Comparison of ENCODE assay signal across 9 cellular contexts in the genomic region with DNA sequence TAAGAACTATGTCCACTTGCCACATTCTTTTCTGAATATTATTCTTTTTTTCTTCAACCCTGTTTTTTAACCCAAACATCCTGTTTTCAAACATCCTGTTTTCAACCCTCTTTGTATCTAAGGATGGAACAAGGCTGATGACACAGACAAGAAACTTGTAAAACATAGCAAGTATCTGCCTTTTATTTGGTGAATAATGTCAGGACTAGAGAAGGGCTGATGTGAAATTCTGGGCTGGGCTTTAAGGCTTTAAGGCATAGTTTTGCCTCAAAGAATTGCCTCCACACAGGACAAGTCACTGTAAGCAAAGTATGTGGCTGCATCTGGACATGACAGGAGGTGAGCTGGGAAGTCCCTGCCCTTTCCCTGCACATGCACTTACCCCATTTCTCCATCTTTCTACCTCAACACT. TPM values are rescaled to one million over a fixed set of nuclear protein-coding genes. Genes with fewer than 3 reads are reported as not detected.
DNase-seq lines count a peak whose midpoint lies in the region; ATAC-seq and FAIRE-seq lines count a peak whose summit lies in the region.
"Had no signal": no experiment of that assay in that cellular context is flagged by ENCODE, and none has a peak within 500 bp of the region (broad histone marks: within the 10 kb centered on the region; RNA-seq: fewer than 3 reads in every experiment).

No MANE protein-coding gene starts in this region.

- peak overlapping the region; percentile 62 to 98 (median 96) for H3K27ac Mint-ChIP-seq in CD4-positive, alpha-beta memory T cell

- peaks cover 0 to 2% (median 0%) of the 10 kb centered on the region in 8 donors for H3K9me3 Mint-ChIP-seq in CD4-positive, alpha-beta memory T cell

- H3K27me3 ChIP-seq in CD4-positive, alpha-beta memory T cell (ENCODE audit: insufficient read depth, low read length), result no peaks in the 10 kb centered on the region

- no peak for FAIRE-seq in RCC 7860 (lab: Jason Lieb, UNC)

- peak overlapping the region; percentile 37 for H3K27ac ChIP-seq in CD4-positive, alpha-beta memory T cell (ENCODE audit: low read depth, low read length)

- DNase-seq in CD4-positive, alpha-beta memory T cell, result peak in 4 of 5 donors; percentile 37 to 51 (median 46)
- DNase-seq in LHCN-M2 (ENCODE audit: low read depth), result peak; percentile 44
- DNase-seq in fibroblast of gingiva (ENCODE audit: low read depth), result peak; percentile 21
- DNase-seq in RCC 7860 (ENCODE audit: low spot score), result no peak
- no peak for DNase-seq in G401 (ENCODE audit: low spot score)
- no peak for DNase-seq in GM19238 (ENCODE audit: insufficient read length, low spot score)
- DNase-seq in activated CD4-positive, CD25-positive, alpha-beta regulatory T cell (lab: John Stamatoyannopoulos, UW), result no peak
- DNase-seq: posterior cingulate gyrus had no signal

- peak; percentile 36 for ATAC-seq in GM19372 (IDR thresholded peaks at IDR 0.05; ENCODE audit: low read depth, unreplicated experiment)

- intact Hi-C loops in CD4-positive, alpha-beta memory T cell (cut with micrococcal nuclease), result loop anchor here (1.0 to 10.0 kb wide), 5 partner anchors 28 to 824 kb away; partner anchors contain the start of gene CD274

- peak overlapping the region in 7 of 8 donors; percentile 14 to 75 (median 56) for H3K4me3 Mint-ChIP-seq in CD4-positive, alpha-beta memory T cell

- H3K4me3 ChIP-seq in CD4-positive, alpha-beta memory T cell (ENCODE audit: low read length in 2 of 2), result no peak overlapping the region

- H3K4me1 Mint-ChIP-seq in CD4-positive, alpha-beta memory T cell, result peaks cover 37 to 65% (median 46%) of the 10 kb centered on the region in 4 donors

- CTCF ChIA-PET in CD4-positive, alpha-beta memory T cell (lab: Charles Lee; ENCODE audit: partially characterized antibody), result interaction anchor here (0.7 to 9.3 kb wide), 16 partner anchors 10 to 399 kb away, joined by 3 to 236 read pairs (median 6); partner anchors contain the start of genes CD274, INSL6 and PDCD1LG2

- in situ Hi-C loops in G401 (cut with HindIII; ENCODE audit: low sequenced_read_pairs), result no loop called here

- POLR2A ChIA-PET in CD4-positive, alpha-beta memory T cell (lab: Charles Lee; ENCODE audit: partially characterized antibody), result interaction anchor here (0.6 to 8.8 kb wide), 20 partner anchors 12 to 877 kb away, joined by 3 to 178 read pairs (median 6); partner anchors contain the start of genes CD274, JAK2, PDCD1LG2 and PLGRKT

- no peaks in the 10 kb centered on the region for H3K27me3 Mint-ChIP-seq in CD4-positive, alpha-beta memory T cell

- H3K9me3 ChIP-seq in CD4-positive, alpha-beta memory T cell (ENCODE audit: control insufficient read depth in 1 of 2, low read length in 2 of 2), result no peaks in the 10 kb centered on the region

- H3K36me3 Mint-ChIP-seq in CD4-positive, alpha-beta memory T cell, result no peaks in the 10 kb centered on the region

- no peaks in the 10 kb centered on the region for H3K36me3 ChIP-seq in CD4-positive, alpha-beta memory T cell (ENCODE audit: insufficient read depth, low read length)

- peaks cover 45% of the 10 kb centered on the region for H3K4me1 ChIP-seq in CD4-positive, alpha-beta memory T cell (ENCODE audit: insufficient read depth, low read length)

RNA-seq across cellular contexts. Expression of gene RIC1, which starts 42.5 kb away (rescaled TPM):
- total RNA-seq in CD4-positive, alpha-beta memory T cell, result 10 to 100 TPM; 26.3 to 27.1 TPM
- polyA plus RNA-seq in CD4-positive, alpha-beta memory T cell, result 1 to 10 TPM; 2.4 to 7.6 TPM
- total RNA-seq in LHCN-M2 (2014; rRNA removed), result 13.5 and 21.1 TPM in 2 replicates
- 5.8 TPM for polyA plus RNA-seq in LHCN-M2 (2012)
- total RNA-seq in G401 (2014; rRNA removed; shearing (Covaris generic)), result 13.5 and 17.1 TPM in 2 replicates

Comparison
In these comparisons a context has a peak if more than half of its experiments do, and no peak if none do; other contexts are left out.
1. DNase-seq: peak in CD4-positive, alpha-beta memory T cell (4 of 5), LHCN-M2 (single experiment) and fibroblast of gingiva (single experiment); none in RCC 7860 (single experiment), G401 (single experiment), GM19238 (single experiment) and activated CD4-positive, CD25-positive, alpha-beta regulatory T cell (0 of 4).